In the genomic region with DNA sequence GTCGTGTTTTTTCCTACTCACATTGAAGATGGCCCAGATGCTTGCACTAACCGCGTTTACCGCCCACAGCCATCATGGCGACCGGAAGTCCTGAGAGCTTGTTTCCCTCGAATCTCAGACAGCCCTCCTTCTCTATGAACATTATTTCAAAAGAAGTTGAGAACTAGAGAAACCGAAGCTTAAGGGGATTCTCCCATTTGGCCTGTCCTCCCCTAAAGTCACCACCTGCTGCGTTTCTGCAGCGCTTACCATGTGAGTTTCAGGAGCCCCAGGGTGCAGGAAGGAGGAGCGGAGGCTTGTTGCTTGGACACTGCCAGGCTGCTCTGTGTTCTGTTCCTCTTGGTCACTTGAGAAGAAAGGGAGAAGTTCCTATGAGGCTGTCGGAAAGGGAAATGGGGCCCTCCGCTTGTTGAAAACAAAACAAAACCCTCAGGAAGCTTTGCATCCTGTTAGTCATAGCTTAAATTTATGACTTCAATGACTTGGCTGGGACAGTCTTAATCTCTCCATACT, we compare ENCODE assay signal across 8 cellular contexts. TPM values are rescaled to one million over a fixed set of nuclear protein-coding genes. Genes with fewer than 3 reads are reported as not detected.
DNase-seq lines count a peak whose midpoint lies in the region; ATAC-seq and TF ChIP-seq lines count a peak whose summit lies in the region.

No MANE protein-coding gene starts in this region.

- in situ Hi-C loops in astrocyte of the spinal cord (cut with HindIII; ENCODE audit: low sequenced_read_pairs), result no loop called here

- no peaks in the 10 kb centered on the region for H3K27me3 ChIP-seq in CD4-positive, CD25-positive, alpha-beta regulatory T cell (ENCODE audit: control insufficient read depth, insufficient read depth, low read length)
- H3K27me3 ChIP-seq in thymus (ENCODE audit: control insufficient read depth, insufficient read depth), result no peaks in the 10 kb centered on the region

- H3K36me3 Mint-ChIP-seq in CD4-positive, CD25-positive, alpha-beta regulatory T cell, result peaks cover 33% of the 10 kb centered on the region
- H3K36me3 Mint-ChIP-seq in T-helper 17 cell (ENCODE audit: low read depth) (peaks cover 2% of the 10 kb centered on the region), natural killer cell (peaks cover 6% of the 10 kb centered on the region), nephron progenitor cell (ENCODE audit: low read depth) (peaks cover 83% of the 10 kb centered on the region)

- peak; percentile 84 to 88 for ATAC-seq in CD4-positive, CD25-positive, alpha-beta regulatory T cell (ENCODE audit: low read depth in 2 of 2)
- ATAC-seq in HG02610 (IDR thresholded peaks at IDR 0.05; ENCODE audit: unreplicated experiment) (peak; percentile 84), T-helper 17 cell (peak; percentile 90), natural killer cell (peak; percentile 77 to 84 (median 82))

- H3K4me3 ChIP-seq in CD4-positive, CD25-positive, alpha-beta regulatory T cell (ENCODE audit: low read depth, low read length), result peak overlapping the region; percentile 96
- no peak overlapping the region for H3K4me3 ChIP-seq in astrocyte of the spinal cord (ENCODE audit: low read depth, low read length)
- H3K4me3 ChIP-seq in thymus (ENCODE audit: low read length), result peak overlapping the region; percentile 54

- peak overlapping the region; percentile 93 to 100 (median 96) for H3K4me3 Mint-ChIP-seq in CD4-positive, CD25-positive, alpha-beta regulatory T cell
- peak overlapping the region; percentile 93 for H3K4me3 Mint-ChIP-seq in T-helper 17 cell
- peak overlapping the region; percentile 91 for H3K4me3 Mint-ChIP-seq in natural killer cell
- no peak overlapping the region for H3K4me3 Mint-ChIP-seq in nephron progenitor cell

- H3K9me3 ChIP-seq in CD4-positive, CD25-positive, alpha-beta regulatory T cell (ENCODE audit: control insufficient read depth in 2 of 2, low read length in 2 of 2), result no peaks in the 10 kb centered on the region
- no peaks in the 10 kb centered on the region for H3K9me3 ChIP-seq in T-helper 17 cell (ENCODE audit: control insufficient read depth, low read length, poor library complexity, severe bottlenecking)
- no peaks in the 10 kb centered on the region for H3K9me3 ChIP-seq in thymus (ENCODE audit: control insufficient read depth)

- H3K27ac ChIP-seq in CD4-positive, CD25-positive, alpha-beta regulatory T cell (ENCODE audit: insufficient read depth, low read length, poor library complexity, severe bottlenecking), result peak overlapping the region; percentile 97
- H3K27ac ChIP-seq in thymus (ENCODE audit: low read depth), result peak overlapping the region; percentile 97

- TF ChIP-seq CTCF in astrocyte of the spinal cord (IDR thresholded peaks at IDR 0.05; ENCODE audit: low read depth, low read length) (no peak), natural killer cell (IDR thresholded peaks at IDR 0.05) (no peak), nephron progenitor cell (IDR thresholded peaks at IDR 0.05) (no peak)

- no peaks in the 10 kb centered on the region for H3K9me3 Mint-ChIP-seq in CD4-positive, CD25-positive, alpha-beta regulatory T cell
- no peaks in the 10 kb centered on the region for H3K9me3 Mint-ChIP-seq in natural killer cell
- H3K9me3 Mint-ChIP-seq in nephron progenitor cell, result peaks cover 17% of the 10 kb centered on the region

- DNase-seq in CD4-positive, CD25-positive, alpha-beta regulatory T cell, result peak; percentile 55 to 89 (median 78)
- DNase-seq in T-helper 17 cell (peak; percentile 44 to 54 (median 50)), astrocyte of the spinal cord (ENCODE audit: low read depth, low spot score) (peak; percentile 12), natural killer cell (peak; percentile 61), ureter (ENCODE audit: low spot score) (no peak), nephron progenitor cell (no peak)

- H3K4me1 ChIP-seq in CD4-positive, CD25-positive, alpha-beta regulatory T cell (ENCODE audit: control insufficient read depth, insufficient read depth, low read length, poor library complexity, severe bottlenecking), result peaks cover 90% of the 10 kb centered on the region
- H3K4me1 ChIP-seq in thymus (ENCODE audit: control insufficient read depth, insufficient read depth, low read length), result peaks cover 11% of the 10 kb centered on the region

- intact Hi-C loops in natural killer cell (cut with micrococcal nuclease), result loop anchor here (1.0 kb wide), 1 partner anchor 10 kb away; no protein-coding TSS in a partner anchor

- peaks cover 14% of the 10 kb centered on the region for H3K36me3 ChIP-seq in CD4-positive, CD25-positive, alpha-beta regulatory T cell (ENCODE audit: control insufficient read depth, insufficient read depth, low read length)
- peaks cover 8% of the 10 kb centered on the region for H3K36me3 ChIP-seq in thymus (ENCODE audit: control insufficient read depth, insufficient read depth)

- H3K27ac Mint-ChIP-seq in CD4-positive, CD25-positive, alpha-beta regulatory T cell, result peak overlapping the region; percentile 99 to 100 (median 99)
- peak overlapping the region; percentile 96 for H3K27ac Mint-ChIP-seq in T-helper 17 cell
- H3K27ac Mint-ChIP-seq in natural killer cell, result peak overlapping the region; percentile 95 to 99
- H3K27ac Mint-ChIP-seq in nephron progenitor cell, result no peak overlapping the region

- 4% methylated on average over 13 of the region's 13 CpGs for WGBS in thymus

- no peaks in the 10 kb centered on the region for H3K27me3 Mint-ChIP-seq in CD4-positive, CD25-positive, alpha-beta regulatory T cell
- no peaks in the 10 kb centered on the region for H3K27me3 Mint-ChIP-seq in T-helper 17 cell
- H3K27me3 Mint-ChIP-seq in natural killer cell (ENCODE audit: low read depth in 2 of 2), result no peaks in the 10 kb centered on the region
- no peaks in the 10 kb centered on the region for H3K27me3 Mint-ChIP-seq in nephron progenitor cell (ENCODE audit: low read depth, poor library complexity)

- H3K4me1 Mint-ChIP-seq in CD4-positive, CD25-positive, alpha-beta regulatory T cell, result peaks cover 31 to 87% (median 65%) of the 10 kb centered on the region in 4 donors
- H3K4me1 Mint-ChIP-seq in T-helper 17 cell (peaks cover 58% of the 10 kb centered on the region), natural killer cell (peaks cover 63 to 71% of the 10 kb centered on the region in 2 donors), nephron progenitor cell (peaks cover 43% of the 10 kb centered on the region)

RNA-seq across cellular contexts. Expression of a gene that starts 6.2 kb away (rescaled TPM):
- 179 TPM for total RNA-seq in CD4-positive, CD25-positive, alpha-beta regulatory T cell
- polyA plus RNA-seq in CD4-positive, CD25-positive, alpha-beta regulatory T cell, result 100 to 1,000 TPM in 1 of 4 donors, 10 to 100 TPM in 3; 85.9 to 107 (median 91.7) TPM
- 100 to 1,000 TPM; 127 to 164 TPM for total RNA-seq in T-helper 17 cell
- 100 to 1,000 TPM; 147 to 216 (median 154) TPM for total RNA-seq in natural killer cell
- 66.4 TPM for polyA plus RNA-seq in thymus
- total RNA-seq in ureter, result 47.3 TPM

RNA-seq across cellular contexts. Expression of a gene that starts 20.3 kb away (rescaled TPM):
- total RNA-seq in CD4-positive, CD25-positive, alpha-beta regulatory T cell, result not detected
- polyA plus RNA-seq in CD4-positive, CD25-positive, alpha-beta regulatory T cell, result not detected
- total RNA-seq in T-helper 17 cell (not detected), natural killer cell (not detected), ureter (0.44 TPM)
- 0.57 TPM for polyA plus RNA-seq in thymus

Comparison
In these comparisons a context has a peak if more than half of its experiments do, and no peak if none do; other contexts are left out.
1. DNase-seq: peak in CD4-positive, CD25-positive, alpha-beta regulatory T cell (3 of 3), T-helper 17 cell (3 of 3), astrocyte of the spinal cord (single experiment) and natural killer cell (single experiment); none in ureter (single experiment) and nephron progenitor cell (single experiment).
2. Peak in every context shown above with its lines, with median percentiles within 50 percentile points of each other: ATAC-seq.